14 cellular contexts compared by ENCODE assay signal in genomic region chr2:43000242-43001054, GRCh38.
DNase-seq lines count a peak whose midpoint lies in the region; ATAC-seq, FAIRE-seq and TF ChIP-seq lines count a peak whose summit lies in the region.
"Had no signal": no experiment of that assay in that cellular context is flagged by ENCODE, and none has a peak within 500 bp of the region (broad histone marks: within the 10 kb centered on the region; RNA-seq: fewer than 3 reads in every experiment).

No MANE protein-coding gene starts in this region.

- H3K9me3 ChIP-seq in colonic mucosa: no peaks in the 10 kb centered on the region

- no peaks in the 10 kb centered on the region for H3K27me3 ChIP-seq in colonic mucosa
- H3K27me3 ChIP-seq: heart right ventricle had no signal

- H3K36me3 ChIP-seq in colonic mucosa: no peaks in the 10 kb centered on the region
- H3K36me3 ChIP-seq: heart right ventricle had no signal

- H3K4me1 Mint-ChIP-seq in activated naive CD8-positive, alpha-beta T cell treated with anti-CD3 and anti-CD28 coated beads, Interleukin-2, amount 10 ng/mL, durations not matched to agents 7 days and 5 days: no peaks in the 10 kb centered on the region
- no peaks in the 10 kb centered on the region for H3K4me1 Mint-ChIP-seq in activated naive CD8-positive, alpha-beta T cell treated with anti-CD3 and anti-CD28 coated beads, Interleukin-2, amount 50 U/mL, for 24 hours
- H3K4me1 Mint-ChIP-seq: activated T-helper 17 cell treated with anti-CD3 and anti-CD28 coated beads, Interleukin-2, amount 50 U/mL, for 72 hours had no signal

- TF ChIP-seq CTCF in colonic mucosa (IDR thresholded peaks at IDR 0.05): no peak

- no peak overlapping the region for H3K4me3 Mint-ChIP-seq in activated naive CD8-positive, alpha-beta T cell treated with anti-CD3 and anti-CD28 coated beads, Interleukin-2, amount 10 ng/mL, durations not matched to agents 7 days and 5 days
- H3K4me3 Mint-ChIP-seq in activated naive CD8-positive, alpha-beta T cell treated with anti-CD3 and anti-CD28 coated beads, Interleukin-2, amount 50 U/mL, for 24 hours: no peak overlapping the region
- H3K4me3 Mint-ChIP-seq: activated T-helper 17 cell treated with anti-CD3 and anti-CD28 coated beads, Interleukin-2, amount 50 U/mL, for 72 hours; stimulated activated naive CD8-positive, alpha-beta T cell treated with anti-CD3 and anti-CD28 coated beads, Interleukin-15, Interleukin-2, amounts not matched to agents 100 ng/mL and 50 ng/mL, for 24 hours had no signal

- peak overlapping the region; percentile 81 for H3K27ac ChIP-seq in colonic mucosa
- H3K27ac ChIP-seq: heart right ventricle had no signal

- DNase-seq in activated naive CD8-positive, alpha-beta T cell treated with anti-CD3 and anti-CD28 coated beads, Interleukin-2, amount 10 ng/mL, durations not matched to agents 7 days and 5 days: peak; percentile 15
- no peak for DNase-seq in activated naive CD8-positive, alpha-beta T cell treated with anti-CD3 and anti-CD28 coated beads, Interleukin-2, amount 50 U/mL, for 24 hours
- DNase-seq in colonic mucosa (no peak), midbrain (lab: John Stamatoyannopoulos, UW) (peak; percentile 80), urothelium cell line (ENCODE audit: low spot score) (no peak), HUDEP-2 (lab: John Stamatoyannopoulos, UW; ENCODE audit: unreplicated experiment in 76 of 76) (no peak), T-helper 2 cell (no peak)
- DNase-seq in stimulated activated CD4-positive, alpha-beta T cell treated with anti-CD3 and anti-CD28 coated beads, Interleukin-2, amount 100 ng/mL, for 24 hours: no peak
- DNase-seq: heart right ventricle, NCI-H1694 had no signal

- H3K27ac Mint-ChIP-seq in activated naive CD8-positive, alpha-beta T cell treated with anti-CD3 and anti-CD28 coated beads, Interleukin-2, amount 10 ng/mL, durations not matched to agents 7 days and 5 days: no peak overlapping the region
- H3K27ac Mint-ChIP-seq in activated naive CD8-positive, alpha-beta T cell treated with anti-CD3 and anti-CD28 coated beads, Interleukin-2, amount 50 U/mL, for 24 hours: no peak overlapping the region
- H3K27ac Mint-ChIP-seq: activated T-helper 17 cell treated with anti-CD3 and anti-CD28 coated beads, Interleukin-2, amount 50 U/mL, for 72 hours; stimulated activated naive CD8-positive, alpha-beta T cell treated with anti-CD3 and anti-CD28 coated beads, Interleukin-15, Interleukin-2, amounts not matched to agents 100 ng/mL and 50 ng/mL, for 24 hours had no signal

- H3K4me1 ChIP-seq in colonic mucosa: peaks cover 7% of the 10 kb centered on the region

- H3K9ac ChIP-seq in colonic mucosa (ENCODE audit: low read depth in 2 of 2, low read length in 2 of 2): peak overlapping the region in 1 of 2 donors; percentile 83

- POLR2A ChIA-PET in activated naive CD8-positive, alpha-beta T cell treated with anti-CD3 and anti-CD28 coated beads, Interleukin-2, amount 10 ng/mL, durations not matched to agents 7 days and 5 days (lab: Charles Lee): no interaction called here

- no peak overlapping the region for H3K4me3 ChIP-seq in colonic mucosa
- H3K4me3 ChIP-seq: heart right ventricle had no signal

- intact Hi-C loops in colonic mucosa (cut with DNase I): no loop called here

- peaks cover 2% of the 10 kb centered on the region for H3K9me3 Mint-ChIP-seq in activated naive CD8-positive, alpha-beta T cell treated with anti-CD3 and anti-CD28 coated beads, Interleukin-2, amount 10 ng/mL, durations not matched to agents 7 days and 5 days
- no peaks in the 10 kb centered on the region for H3K9me3 Mint-ChIP-seq in activated naive CD8-positive, alpha-beta T cell treated with anti-CD3 and anti-CD28 coated beads, Interleukin-2, amount 50 U/mL, for 24 hours
- H3K9me3 Mint-ChIP-seq: activated T-helper 17 cell treated with anti-CD3 and anti-CD28 coated beads, Interleukin-2, amount 50 U/mL, for 72 hours had no signal

- ATAC-seq in activated naive CD8-positive, alpha-beta T cell treated with anti-CD3 and anti-CD28 coated beads, Interleukin-2, amount 10 ng/mL, durations not matched to agents 7 days and 5 days (ENCODE audit: low read depth): no peak
- ATAC-seq in activated naive CD8-positive, alpha-beta T cell treated with anti-CD3 and anti-CD28 coated beads, Interleukin-2, amount 50 U/mL, for 24 hours: no peak
- ATAC-seq: activated T-helper 17 cell treated with anti-CD3 and anti-CD28 coated beads, Interleukin-2, amount 50 U/mL, for 72 hours had no signal

- FAIRE-seq in urothelium cell line (lab: Jason Lieb, UNC): peak; percentile 35
- FAIRE-seq: G401.6, GM19239 had no signal

- H3K36me3 Mint-ChIP-seq in activated naive CD8-positive, alpha-beta T cell treated with anti-CD3 and anti-CD28 coated beads, Interleukin-2, amount 10 ng/mL, durations not matched to agents 7 days and 5 days: no peaks in the 10 kb centered on the region
- H3K36me3 Mint-ChIP-seq in activated naive CD8-positive, alpha-beta T cell treated with anti-CD3 and anti-CD28 coated beads, Interleukin-2, amount 50 U/mL, for 24 hours (ENCODE audit: low read depth): no peaks in the 10 kb centered on the region

- peaks cover 3% of the 10 kb centered on the region for H3K27me3 Mint-ChIP-seq in activated naive CD8-positive, alpha-beta T cell treated with anti-CD3 and anti-CD28 coated beads, Interleukin-2, amount 10 ng/mL, durations not matched to agents 7 days and 5 days
- H3K27me3 Mint-ChIP-seq in activated naive CD8-positive, alpha-beta T cell treated with anti-CD3 and anti-CD28 coated beads, Interleukin-2, amount 50 U/mL, for 24 hours: peaks cover 3% of the 10 kb centered on the region
- H3K27me3 Mint-ChIP-seq: activated T-helper 17 cell treated with anti-CD3 and anti-CD28 coated beads, Interleukin-2, amount 50 U/mL, for 72 hours; stimulated activated naive CD8-positive, alpha-beta T cell treated with anti-CD3 and anti-CD28 coated beads, Interleukin-15, Interleukin-2, amounts not matched to agents 100 ng/mL and 50 ng/mL, for 24 hours had no signal

Comparison
In these comparisons a context has a peak if more than half of its experiments do, and no peak if none do; other contexts are left out.
1. DNase-seq: peak in activated naive CD8-positive, alpha-beta T cell treated with anti-CD3 and anti-CD28 coated beads, Interleukin-2, amount 10 ng/mL, durations not matched to agents 7 days and 5 days (single experiment) and midbrain (single experiment); none in activated naive CD8-positive, alpha-beta T cell treated with anti-CD3 and anti-CD28 coated beads, Interleukin-2, amount 50 U/mL, for 24 hours (single experiment), colonic mucosa (single experiment), urothelium cell line (single experiment), stimulated activated CD4-positive, alpha-beta T cell treated with anti-CD3 and anti-CD28 coated beads, Interleukin-2, amount 100 ng/mL, for 24 hours (0 of 2), HUDEP-2 (0 of 76) and T-helper 2 cell (0 of 5).